Comparison of ENCODE assay signal across 14 cellular contexts in the genomic region with DNA sequence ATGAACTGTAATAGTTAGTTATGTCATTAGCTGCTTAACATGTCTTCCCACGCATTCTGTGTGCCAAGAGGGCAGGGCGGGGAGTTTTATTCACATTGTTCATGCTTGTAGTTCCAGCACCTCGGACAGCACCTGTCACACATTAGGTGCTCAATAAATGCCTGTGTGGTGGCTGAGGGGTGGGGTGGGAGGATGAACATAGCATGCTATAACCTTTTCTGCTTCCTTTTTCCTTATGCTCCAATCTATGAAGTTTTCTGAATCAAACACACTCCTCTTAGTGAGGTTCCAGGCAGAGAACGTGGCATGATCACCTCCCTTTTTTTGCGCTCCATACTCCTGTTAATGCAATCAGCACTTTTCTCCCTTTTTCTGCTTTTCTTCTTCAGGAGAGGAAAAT.
"Had no signal": no experiment of that assay in that cellular context is flagged by ENCODE, and none has a peak within 500 bp of the region (broad histone marks: within the 10 kb centered on the region; RNA-seq: fewer than 3 reads in every experiment).

No MANE protein-coding gene starts in this region.

- H3K4me3 ChIP-seq: gastroesophageal sphincter, lower lobe of right lung, skin epidermis, thyroid gland had no signal

- H3K27ac Mint-ChIP-seq: activated CD4-positive, alpha-beta T cell treated with anti-CD3 and anti-CD28 coated beads for 36 hours; activated CD8-positive, alpha-beta T cell treated with anti-CD3 and anti-CD28 coated beads, Interleukin-2, amount 10 ng/mL, durations not matched to agents 7 days and 5 days; activated naive CD8-positive, alpha-beta T cell treated with anti-CD3 and anti-CD28 coated beads, Interleukin-2, amount 50 U/mL, for 24 hours; activated T-helper 1 cell treated with anti-CD3 and anti-CD28 coated beads, Interleukin-12 subunit alpha, Interleukin-12 subunit beta, Interleukin-2, Interleukin-4 antibody, amounts not matched to agents 30 ng/mL and 10 ng/mL and 1 ng/mL, durations not matched to agents 14 hours and 24 hours and 36 hours had no signal

- H3K36me3 ChIP-seq: gastroesophageal sphincter, lower lobe of right lung, thyroid gland had no signal

- H3K27me3 ChIP-seq: thyroid gland had no signal

- DNase-seq: activated CD4-positive, alpha-beta T cell treated with anti-CD3 and anti-CD28 coated beads for 36 hours; activated CD8-positive, alpha-beta T cell treated with anti-CD3 and anti-CD28 coated beads, Interleukin-2, amount 10 ng/mL, durations not matched to agents 7 days and 5 days; activated naive CD4-positive, alpha-beta T cell treated with Interleukin-2 at 50 U/mL for 16 hours; activated naive CD8-positive, alpha-beta T cell treated with anti-CD3 and anti-CD28 coated beads, Interleukin-2, amount 50 U/mL, for 24 hours; kidney; lower lobe of right lung; midbrain; retina; T-helper 9 cell; thyroid gland had no signal

- H3K4me1 ChIP-seq: gastroesophageal sphincter, lower lobe of right lung, thyroid gland had no signal

- H3K9me3 ChIP-seq: gastroesophageal sphincter, lower lobe of right lung, thyroid gland had no signal

- H3K4me1 Mint-ChIP-seq: activated CD4-positive, alpha-beta T cell treated with anti-CD3 and anti-CD28 coated beads for 36 hours; activated naive CD8-positive, alpha-beta T cell treated with anti-CD3 and anti-CD28 coated beads, Interleukin-2, amount 50 U/mL, for 24 hours had no signal

- H3K4me3 Mint-ChIP-seq: activated CD4-positive, alpha-beta T cell treated with anti-CD3 and anti-CD28 coated beads for 36 hours; activated CD8-positive, alpha-beta T cell treated with anti-CD3 and anti-CD28 coated beads, Interleukin-2, amount 10 ng/mL, durations not matched to agents 7 days and 5 days; activated naive CD8-positive, alpha-beta T cell treated with anti-CD3 and anti-CD28 coated beads, Interleukin-2, amount 50 U/mL, for 24 hours; activated T-helper 1 cell treated with anti-CD3 and anti-CD28 coated beads, Interleukin-12 subunit alpha, Interleukin-12 subunit beta, Interleukin-2, Interleukin-4 antibody, amounts not matched to agents 30 ng/mL and 10 ng/mL and 1 ng/mL, durations not matched to agents 14 hours and 24 hours and 36 hours had no signal

- ATAC-seq: activated CD4-positive, alpha-beta T cell treated with anti-CD3 and anti-CD28 coated beads for 36 hours; activated CD8-positive, alpha-beta T cell treated with anti-CD3 and anti-CD28 coated beads, Interleukin-2, amount 10 ng/mL, durations not matched to agents 7 days and 5 days; activated naive CD8-positive, alpha-beta T cell treated with anti-CD3 and anti-CD28 coated beads, Interleukin-2, amount 50 U/mL, for 24 hours; gastroesophageal sphincter; lower lobe of right lung had no signal

- H3K27ac ChIP-seq: gastroesophageal sphincter, lower lobe of right lung, skin epidermis, thyroid gland, VCaP had no signal

- H3K9me3 Mint-ChIP-seq: activated naive CD8-positive, alpha-beta T cell treated with anti-CD3 and anti-CD28 coated beads, Interleukin-2, amount 50 U/mL, for 24 hours; activated T-helper 1 cell treated with anti-CD3 and anti-CD28 coated beads, Interleukin-12 subunit alpha, Interleukin-12 subunit beta, Interleukin-2, Interleukin-4 antibody, amounts not matched to agents 30 ng/mL and 10 ng/mL and 1 ng/mL, durations not matched to agents 14 hours and 24 hours and 36 hours had no signal
